8 cellular contexts compared by ENCODE assay signal in the genomic region with DNA sequence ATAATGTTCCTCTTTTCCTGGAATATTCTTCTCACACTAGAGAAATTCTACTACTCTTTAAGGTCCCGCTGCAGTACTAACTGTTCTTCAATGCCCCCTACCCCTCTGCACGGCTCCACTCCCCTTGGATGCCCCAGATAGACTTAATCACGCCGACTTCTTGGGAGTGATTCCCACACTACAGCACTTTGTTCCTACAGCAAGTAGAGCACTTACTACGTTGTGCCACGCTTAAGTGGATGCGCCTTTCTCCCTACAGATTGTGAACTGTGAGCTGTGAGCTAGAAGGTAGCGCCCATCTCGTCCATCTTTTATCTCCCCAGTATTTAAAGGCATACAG. TPM values are rescaled to one million over a fixed set of nuclear protein-coding genes. Genes with fewer than 3 reads are reported as not detected.
DNase-seq lines count a peak whose midpoint lies in the region; ATAC-seq and TF ChIP-seq lines count a peak whose summit lies in the region.

No MANE protein-coding gene starts in this region.

- H3K27ac Mint-ChIP-seq in GM23338, result no peak overlapping the region

- H3K4me2 ChIP-seq in GM23338, result peak overlapping the region; percentile 87
- peak overlapping the region; percentile 96 for H3K4me2 ChIP-seq in fibroblast of lung (ENCODE audit: extremely low read depth, insufficient read depth, low read length)

- DNase-seq in GM23338 (ENCODE audit: low spot score) (no peak), SK-N-MC (ENCODE audit: low read depth, low spot score) (no peak), fibroblast of lung (ENCODE audit: low read depth in 2 of 2) (peak in 1 of 2 donors; percentile 19), gastrocnemius medialis (no peak), H4 (ENCODE audit: low spot score) (no peak), SKM-1 treated with dmso at 0.1 percent for 144 hours (lab: John Stamatoyannopoulos, UW; ENCODE audit: unreplicated experiment) (no peak), AML-193 (lab: John Stamatoyannopoulos, UW) (no peak)

- peaks cover 23% of the 10 kb centered on the region for H3K36me3 Mint-ChIP-seq in GM23338 (ENCODE audit: low read depth)

- H3K4me3 Mint-ChIP-seq in GM23338, result peak overlapping the region; percentile 89

- H3K27ac ChIP-seq in GM23338 (ENCODE audit: low read depth), result no peak overlapping the region
- H3K27ac ChIP-seq in SK-N-MC, result no peak overlapping the region; the same call in 1 of the 2 replicates
- peak overlapping the region; percentile 96 for H3K27ac ChIP-seq in fibroblast of lung (ENCODE audit: insufficient read depth, low read length)
- peak overlapping the region; percentile 99 to 100 (median 100) for H3K27ac ChIP-seq in gastrocnemius medialis

- no peak for ATAC-seq in GM23338
- ATAC-seq in gastrocnemius medialis, result no peak
- no peak for ATAC-seq in GM19324 (IDR thresholded peaks at IDR 0.05; ENCODE audit: low FRiP score, unreplicated experiment)

- in situ Hi-C loops in gastrocnemius medialis (cut with MboI; ENCODE audit: low sequenced_read_pairs in 4 of 4), result no loop called here

- no peak for TF ChIP-seq CTCF in GM23338 (conservative IDR thresholded peaks at IDR 0.05; ENCODE audit: low read depth in 2 of 2)
- TF ChIP-seq CTCF in fibroblast of lung (conservative IDR thresholded peaks at IDR 0.05 in 1 of 2, IDR thresholded peaks at IDR 0.05 in 1 of 2; ENCODE audit: low read depth in 1 of 2, low read length in 2 of 2), result no peak
- TF ChIP-seq CTCF in gastrocnemius medialis (IDR thresholded peaks at IDR 0.05 in 4 of 5, conservative IDR thresholded peaks at IDR 0.05 in 1 of 5), result no peak

- peak overlapping the region; percentile 85 for H3K9ac ChIP-seq in SK-N-MC (ENCODE audit: insufficient read length)
- H3K9ac ChIP-seq in fibroblast of lung (ENCODE audit: insufficient read depth, low read length), result no peak overlapping the region

- H2AFZ ChIP-seq in GM23338 (peak overlapping the region; percentile 95), fibroblast of lung (ENCODE audit: low read length) (no peak overlapping the region)

- intact Hi-C loops in gastrocnemius medialis (cut with DNase I; ENCODE audit: low total_unique reads), result no loop called here

- H3K36me3 ChIP-seq in GM23338 (ENCODE audit: insufficient read depth) (peaks cover 11% of the 10 kb centered on the region; the same call in 1 of the 2 replicates), SK-N-MC (ENCODE audit: insufficient read depth, low read length) (peaks cover 40% of the 10 kb centered on the region), fibroblast of lung (ENCODE audit: control insufficient read depth, insufficient read depth, low read length) (peaks cover 7% of the 10 kb centered on the region), gastrocnemius medialis (peaks cover 12 to 44% of the 10 kb centered on the region in 2 donors)

- H3K4me3 ChIP-seq in GM23338 (peak overlapping the region; percentile 93), SK-N-MC (peak overlapping the region; percentile 100), fibroblast of lung (replicated peaks in 1 of 4; ENCODE audit: control extremely low read depth in 1 of 4, insufficient read depth in 1 of 4, low read depth in 3 of 4, low read length in 4 of 4) (peak overlapping the region; percentile 90 to 100 (median 96)), gastrocnemius medialis (peak overlapping the region; percentile 82 to 99 (median 92))

- H3K4me1 Mint-ChIP-seq in GM23338, result peaks cover 27% of the 10 kb centered on the region

- H3K9me2 ChIP-seq in GM23338 (ENCODE audit: insufficient read depth), result no peaks in the 10 kb centered on the region

- no peak for TF ChIP-seq POLR2A in gastrocnemius medialis (IDR thresholded peaks at IDR 0.05)

- peaks cover 29% of the 10 kb centered on the region for H4K20me1 ChIP-seq in GM23338 (replicated peaks; ENCODE audit: insufficient read depth)
- no peaks in the 10 kb centered on the region for H4K20me1 ChIP-seq in fibroblast of lung (ENCODE audit: control insufficient read depth, extremely low read depth, insufficient read depth, low read length)

- H3K79me2 ChIP-seq in GM23338 (replicated peaks; ENCODE audit: insufficient read depth) (no peaks in the 10 kb centered on the region), fibroblast of lung (ENCODE audit: control insufficient read depth, insufficient read depth, low read length) (peaks cover 20% of the 10 kb centered on the region)

- H3K9me3 ChIP-seq in SK-N-MC (ENCODE audit: low read depth, low read length) (peaks cover 19% of the 10 kb centered on the region), fibroblast of lung (ENCODE audit: control insufficient read depth, insufficient read depth, low read depth, low read length) (peaks cover 5% of the 10 kb centered on the region), gastrocnemius medialis (peaks cover 7 to 20% (median 7%) of the 10 kb centered on the region in 3 donors)

- peaks cover 20% of the 10 kb centered on the region; the same call in 1 of the 2 replicates for H3F3A ChIP-seq in GM23338 (replicated peaks; ENCODE audit: low read depth)

- peaks cover 95% of the 10 kb centered on the region for H3K27me3 Mint-ChIP-seq in GM23338 (ENCODE audit: insufficient read depth, low read depth, poor library complexity)

- H3K4me1 ChIP-seq in GM23338 (ENCODE audit: insufficient read depth) (peaks cover 18% of the 10 kb centered on the region), fibroblast of lung (ENCODE audit: control insufficient read depth, extremely low read depth, insufficient read depth, low read length) (peaks cover 10% of the 10 kb centered on the region), gastrocnemius medialis (peaks cover 40 to 42% of the 10 kb centered on the region in 2 donors)

- peaks cover 34% of the 10 kb centered on the region for H3K9me3 Mint-ChIP-seq in GM23338

- H3K27me3 ChIP-seq in GM23338 (ENCODE audit: insufficient read depth) (peaks cover 90% of the 10 kb centered on the region), fibroblast of lung (ENCODE audit: control insufficient read depth, insufficient read depth, low read length) (no peaks in the 10 kb centered on the region), gastrocnemius medialis (peaks cover 0 to 2% (median 0%) of the 10 kb centered on the region in 3 donors)

TF ChIP-seq in GM23338, 12 proteins besides CTCF, POLR2A, EP300 and RAD21:
- TF ChIP-seq EZH2 (IDR thresholded peaks at IDR 0.05; ENCODE audit: low read depth, unreplicated experiment) (no peak), ZNF114 (CRISPR knock-in tag; IDR thresholded peaks at IDR 0.05) (no peak), STAT1 (IDR thresholded peaks at IDR 0.05; ENCODE audit: unreplicated experiment) (no peak), NANOG (IDR thresholded peaks at IDR 0.05; ENCODE audit: borderline replicate concordance) (no peak)

RNA-seq across cellular contexts. Expression of gene ZNF436, which starts 2.2 kb away (rescaled TPM):
- 1.0 and 2.2 TPM in 2 replicates for total RNA-seq in GM23338 (2014; rRNA removed; shearing (Covaris generic))
- 0.23 and 0.33 TPM in 2 replicates for polyA plus RNA-seq in GM23338 (2016; fragmentation: Nextera tagmentation; extraction: Ambion mirVana)
- 31.5 and 32.6 TPM in 2 replicates for total RNA-seq in fibroblast of lung
- 10.7 and 11.9 TPM in 2 replicates for polyA plus RNA-seq in fibroblast of lung
- polyA plus RNA-seq in fibroblast of lung (2012), result 8.1 and 8.7 TPM in 2 replicates
- 5.2 and 5.3 TPM in 2 replicates for polyA minus RNA-seq in fibroblast of lung (ENCODE audit: low replicate concordance)
- total RNA-seq in gastrocnemius medialis, result 1 to 10 TPM; 6.0 to 7.1 (median 6.8) TPM
- total RNA-seq in H4 (2014; rRNA removed; shearing (Covaris generic)), result 18.0 and 20.8 TPM in 2 replicates

RNA-seq across cellular contexts. Expression of gene HNRNPR, which starts 23.3 kb away (rescaled TPM):
- total RNA-seq in GM23338 (2014; rRNA removed; shearing (Covaris generic)), result 147 and 169 TPM in 2 replicates
- 183 and 200 TPM in 2 replicates for polyA plus RNA-seq in GM23338 (2016; fragmentation: Nextera tagmentation; extraction: Ambion mirVana)
- total RNA-seq in fibroblast of lung, result 59.1 and 62.1 TPM in 2 replicates
- polyA plus RNA-seq in fibroblast of lung, result 141 and 186 TPM in 2 replicates
- polyA plus RNA-seq in fibroblast of lung (2012), result 98.3 and 135 TPM in 2 replicates
- polyA minus RNA-seq in fibroblast of lung (ENCODE audit: low replicate concordance), result 33.7 and 76.0 TPM in 2 replicates
- total RNA-seq in gastrocnemius medialis, result 10 to 100 TPM; 36.5 to 56.3 (median 44.5) TPM
- total RNA-seq in H4 (2014; rRNA removed; shearing (Covaris generic)), result 165 and 180 TPM in 2 replicates

RNA-seq across cellular contexts. Expression of gene TCEA3, which starts 57.1 kb away (rescaled TPM):
- not detected in 2 replicates for total RNA-seq in GM23338 (2014; rRNA removed; shearing (Covaris generic))
- polyA plus RNA-seq in GM23338 (2016; fragmentation: Nextera tagmentation; extraction: Ambion mirVana) (0.19 TPM in 1 of 2 replicates, not detected in the other), fibroblast of lung (11.9 and 12.3 TPM in 2 replicates)
- total RNA-seq in fibroblast of lung (37.5 and 44.6 TPM in 2 replicates), gastrocnemius medialis (100 to 1,000 TPM; 128 to 242 (median 179) TPM)
- polyA plus RNA-seq in fibroblast of lung (2012), result 11.5 and 14.6 TPM in 2 replicates
- polyA minus RNA-seq in fibroblast of lung (ENCODE audit: low replicate concordance), result 6.3 and 7.0 TPM in 2 replicates
- 0.72 and 0.76 TPM in 2 replicates for total RNA-seq in H4 (2014; rRNA removed; shearing (Covaris generic))

Comparison
In these comparisons a context has a peak if more than half of its experiments do, and no peak if none do; other contexts are left out.
1. H3K27ac ChIP-seq: peak in fibroblast of lung (single experiment) and gastrocnemius medialis (4 of 4); none in GM23338 (single experiment) and SK-N-MC (single experiment).
2. RNA of gene TCEA3, which starts 57.1 kb away (total RNA-seq): 128 to 242 TPM in gastrocnemius medialis and 37.5 to 44.6 TPM in fibroblast of lung; 0.72 to 0.76 TPM in H4 and not detected in GM23338; every median in the first group is over 10 times any median in the second.
3. Peak in every context shown above with its lines, with median percentiles within 50 percentile points of each other: H3K4me3 ChIP-seq.